Comparison of ENCODE assay signal across 20 cellular contexts in the genomic region with DNA sequence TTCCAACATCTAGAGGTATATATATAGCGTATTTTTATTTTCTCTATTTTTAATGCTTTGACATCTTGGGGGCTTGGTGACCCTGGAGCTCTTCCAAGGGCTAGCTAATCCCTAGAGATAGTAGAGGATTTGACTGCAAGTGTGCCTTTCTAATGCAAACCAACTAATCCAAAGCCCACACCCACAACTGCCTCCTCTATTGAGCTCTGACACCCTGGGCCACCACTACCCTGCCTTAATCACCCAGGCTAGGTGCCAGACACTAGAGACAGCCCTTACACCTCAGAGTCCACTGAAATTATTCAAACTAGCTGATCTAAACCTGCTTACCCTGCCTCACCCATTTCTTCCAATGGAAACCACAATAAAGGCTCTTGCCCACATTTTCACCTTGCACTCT.
DNase-seq lines count a peak whose midpoint lies in the region; ATAC-seq and TF ChIP-seq lines count a peak whose summit lies in the region.
"Had no signal": no experiment of that assay in that cellular context is flagged by ENCODE, and none has a peak within 500 bp of the region (broad histone marks: within the 10 kb centered on the region; RNA-seq: fewer than 3 reads in every experiment).

No MANE protein-coding gene starts in this region.

- no peak overlapping the region for H3T11ph ChIP-seq in H9 (ENCODE audit: low read length)

- TF ChIP-seq CTCF in H9 (conservative IDR thresholded peaks at IDR 0.05) (no peak), endodermal cell (conservative IDR thresholded peaks at IDR 0.05) (no peak), neural progenitor cell (IDR thresholded peaks at IDR 0.05) (no peak)

- no peak overlapping the region for H2BK15ac ChIP-seq in H9 (ENCODE audit: low read depth, low read length)

- H3K36me3 Mint-ChIP-seq in H9 (ENCODE audit: insufficient read depth in 1 of 3, low read depth in 3 of 3), result peaks cover 7 to 24% (median 18%) of the 10 kb centered on the region in 3 experiments; a peak in 6 of 7 replicates
- no peaks in the 10 kb centered on the region for H3K36me3 Mint-ChIP-seq in endodermal cell (ENCODE audit: low read depth)
- H3K36me3 Mint-ChIP-seq in neural progenitor cell, result no peaks in the 10 kb centered on the region
- H3K36me3 Mint-ChIP-seq: CD8-positive, alpha-beta T cell had no signal

- no CpG with 5 or more reads among the region's 1 CpG for WGBS in H9 (ENCODE audit: extremely low coverage, insufficient read length, low lambda C conversion rate)
- WGBS in endodermal cell (ENCODE audit: insufficient coverage in 1 of 2, insufficient read length in 1 of 2), 2 experiments, result no CpG with 5 or more reads among the region's 1 CpG

- H2AK5ac ChIP-seq in H9 (ENCODE audit: insufficient read length, low read length), result no peak overlapping the region

- no peak overlapping the region for H3K18ac ChIP-seq in H9 (ENCODE audit: insufficient read length, low read depth, low read length)

- no peaks in the 10 kb centered on the region for H3K23me2 ChIP-seq in H9 (ENCODE audit: insufficient read length, low read depth, low read length, poor library complexity, severe bottlenecking)

- H2BK20ac ChIP-seq in H9 (ENCODE audit: low read depth, low read length, poor library complexity, severe bottlenecking), result no peak overlapping the region

- DNase-seq in H9, result no peak
- DNase-seq in NCI-H82 treated with DMSO at 0.1 percent for 48 hours (lab: John Stamatoyannopoulos, UW; ENCODE audit: unreplicated experiment), result peak; percentile 76
- DNase-seq in endodermal cell, result peak; percentile 60
- DNase-seq in neural progenitor cell (ENCODE audit: low spot score), result peak; percentile 16
- DNase-seq in mesenteric fat pad (ENCODE audit: low spot score), result no peak
- DNase-seq in activated CD4-positive, alpha-beta T cell treated with anti-CD3 and anti-CD28 coated beads for 48 hours, result no peak
- DNase-seq in HCEC 1CT, result no peak
- DNase-seq: Calu3; CD8-positive, alpha-beta T cell; DMS 273 treated with DMSO at 0.1 percent for 48 hours; DMS53; DND-41; EL; HFFc6 had no signal

- H3K4me1 ChIP-seq in H9 (ENCODE audit: insufficient read depth, low read length) (no peaks in the 10 kb centered on the region; the same call in 1 of the 2 replicates), endodermal cell (ENCODE audit: control insufficient read depth, insufficient read depth, low read length) (no peaks in the 10 kb centered on the region), neural progenitor cell (peaks cover 20% of the 10 kb centered on the region)

- H3K27me3 Mint-ChIP-seq in H9 (ENCODE audit: low read depth) (no peaks in the 10 kb centered on the region), endodermal cell (ENCODE audit: insufficient read depth) (no peaks in the 10 kb centered on the region), neural progenitor cell (ENCODE audit: insufficient read depth, low read depth) (no peaks in the 10 kb centered on the region)
- H3K27me3 Mint-ChIP-seq: B cell had no signal

- no peak overlapping the region for H4K8ac ChIP-seq in H9 (replicated peaks; ENCODE audit: insufficient read length, low read depth, low read length)

- no peak overlapping the region for H3K23ac ChIP-seq in H9 (ENCODE audit: insufficient read length, low read depth, low read length)

- H3K36me3 ChIP-seq in endodermal cell (ENCODE audit: control insufficient read depth, insufficient read depth, low read length) (no peaks in the 10 kb centered on the region), neural progenitor cell (no peaks in the 10 kb centered on the region)
- H3K36me3 ChIP-seq: BLaER1 treated with 17β-estradiol and CSF1 and Interleukin-3, amounts not matched to agents 10 nM and 100 nM had no signal

- H2BK12ac ChIP-seq in H9 (ENCODE audit: insufficient read length, low read depth, low read length), result no peak overlapping the region

- H3K79me1 ChIP-seq in H9 (ENCODE audit: insufficient read depth, low read depth, low read length, poor library complexity, severe bottlenecking), result no peaks in the 10 kb centered on the region

- H3K4me1 Mint-ChIP-seq in H9, result peaks cover 13% of the 10 kb centered on the region in 2 experiments
- no peaks in the 10 kb centered on the region for H3K4me1 Mint-ChIP-seq in endodermal cell
- peaks cover 36% of the 10 kb centered on the region for H3K4me1 Mint-ChIP-seq in neural progenitor cell

- H4K20me1 ChIP-seq in H9 (ENCODE audit: control insufficient read depth, insufficient read depth, insufficient read length) (no peaks in the 10 kb centered on the region), neural progenitor cell (ENCODE audit: low read depth) (no peaks in the 10 kb centered on the region)
- H4K20me1 ChIP-seq: BLaER1 treated with 17β-estradiol and CSF1 and Interleukin-3, amounts not matched to agents 10 nM and 100 nM had no signal

- no peak overlapping the region for H3K27ac ChIP-seq in H9 (ENCODE audit: insufficient read length, low read depth, low read length)
- H3K27ac ChIP-seq in endodermal cell (ENCODE audit: low read depth, low read length), result no peak overlapping the region
- H3K27ac ChIP-seq in neural progenitor cell, result no peak overlapping the region
- H3K27ac ChIP-seq: BLaER1 treated with 17β-estradiol and CSF1 and Interleukin-3, amounts not matched to agents 10 nM and 100 nM; HL-60 had no signal

- H3K9me3 Mint-ChIP-seq in H9 (peaks cover 58 to 60% of the 10 kb centered on the region in 2 experiments), endodermal cell (peaks cover 50% of the 10 kb centered on the region), neural progenitor cell (peaks cover 26% of the 10 kb centered on the region)
- H3K9me3 Mint-ChIP-seq: HFFc6 had no signal

- H3K4me3 Mint-ChIP-seq in H9, result 0 out of 5 replicates have a peak overlapping the region, but pooled peaks of 1 of the 2 experiments have one; percentile 1
- no peak overlapping the region for H3K4me3 Mint-ChIP-seq in endodermal cell
- H3K4me3 Mint-ChIP-seq in neural progenitor cell, result no peak overlapping the region
- H3K4me3 Mint-ChIP-seq: B cell; CD8-positive, alpha-beta T cell; HFFc6 had no signal

- no peak overlapping the region for H3K56ac ChIP-seq in H9 (ENCODE audit: insufficient read length, low read depth, low read length)

- H3K14ac ChIP-seq in H9 (ENCODE audit: insufficient read depth, low read length), result no peak overlapping the region

- H4K5ac ChIP-seq in H9 (ENCODE audit: insufficient read length, low read depth, low read length), result no peak overlapping the region

- H3K4me2 ChIP-seq in H9 (ENCODE audit: insufficient read depth, insufficient read length, low read length) (no peak overlapping the region), neural progenitor cell (peak overlapping the region; percentile 31)
- H3K4me2 ChIP-seq: BLaER1 treated with 17β-estradiol and CSF1 and Interleukin-3, amounts not matched to agents 10 nM and 100 nM had no signal

- H3K27ac Mint-ChIP-seq in H9 (peak overlapping the region; percentile 13 to 75 (median 34); a peak in 3 of 7 replicates), endodermal cell (no peak overlapping the region), neural progenitor cell (peak overlapping the region; percentile 53)
- H3K27ac Mint-ChIP-seq: B cell, HFFc6 had no signal

- H2BK120ac ChIP-seq in H9 (ENCODE audit: low read depth, low read length, poor library complexity, severe bottlenecking), result no peak overlapping the region

- peaks cover 13% of the 10 kb centered on the region for H3F3A ChIP-seq in neural progenitor cell (ENCODE audit: low read depth)

- H3K4me3 ChIP-seq in endodermal cell (ENCODE audit: low read length), result no peak overlapping the region
- H3K4me3 ChIP-seq in neural progenitor cell, result no peak overlapping the region
- H3K4me3 ChIP-seq: BLaER1 treated with 17β-estradiol and CSF1 and Interleukin-3, amounts not matched to agents 10 nM and 100 nM; GM12878 had no signal

- H2AFZ ChIP-seq in H9 (ENCODE audit: low read length) (no peak overlapping the region), neural progenitor cell (replicated peaks) (no peak overlapping the region)

- no peaks in the 10 kb centered on the region for H3K9me3 ChIP-seq in H9 (ENCODE audit: control insufficient read depth, low read depth, low read length)
- peaks cover 8% of the 10 kb centered on the region for H3K9me3 ChIP-seq in endodermal cell (ENCODE audit: control insufficient read depth, low read length)
- H3K9me3 ChIP-seq in neural progenitor cell (ENCODE audit: low read depth), result no peaks in the 10 kb centered on the region

- H4K91ac ChIP-seq in H9 (ENCODE audit: insufficient read length, low read depth, low read length), result no peak overlapping the region

- no peak overlapping the region for H3K9ac ChIP-seq in H9 (ENCODE audit: extremely low read depth, insufficient read length, low read length)
- H3K9ac ChIP-seq in endodermal cell (ENCODE audit: extremely low read depth, low read length, poor library complexity, severe bottlenecking), result no peak overlapping the region
- no peak overlapping the region for H3K9ac ChIP-seq in neural progenitor cell
- H3K9ac ChIP-seq: BLaER1 treated with 17β-estradiol and CSF1 and Interleukin-3, amounts not matched to agents 10 nM and 100 nM had no signal

- H3K4ac ChIP-seq in H9 (ENCODE audit: low read depth, low read length), result no peak overlapping the region

- H3K27me3 ChIP-seq in H9 (ENCODE audit: insufficient read depth, low read length), result no peaks in the 10 kb centered on the region
- H3K27me3 ChIP-seq in endodermal cell (ENCODE audit: control insufficient read depth, insufficient read depth, low read length, poor library complexity, severe bottlenecking), result no peaks in the 10 kb centered on the region
- no peaks in the 10 kb centered on the region for H3K27me3 ChIP-seq in neural progenitor cell

- no peak for ATAC-seq in HG03175 (IDR thresholded peaks at IDR 0.05; ENCODE audit: unreplicated experiment)
- ATAC-seq: CD8-positive, alpha-beta T cell; GM12878; HCT116 had no signal

- no peaks in the 10 kb centered on the region for H3K79me2 ChIP-seq in H9 (ENCODE audit: insufficient read depth, low read length)
- no peaks in the 10 kb centered on the region for H3K79me2 ChIP-seq in neural progenitor cell (ENCODE audit: low read depth)

- no peak overlapping the region for H2BK5ac ChIP-seq in H9 (ENCODE audit: insufficient read length, low read length)

Comparison
In these comparisons a context has a peak if more than half of its experiments do, and no peak if none do; other contexts are left out.
1. DNase-seq: peak in NCI-H82 treated with DMSO at 0.1 percent for 48 hours (single experiment), endodermal cell (single experiment) and neural progenitor cell (single experiment); none in H9 (single experiment), mesenteric fat pad (single experiment), activated CD4-positive, alpha-beta T cell treated with anti-CD3 and anti-CD28 coated beads for 48 hours (single experiment) and HCEC 1CT (single experiment).